Comparison of ENCODE assay signal across 7 cellular contexts in genomic region chr7:39624202-39624807, GRCh38. TPM values are rescaled to one million over a fixed set of nuclear protein-coding genes. Genes with fewer than 3 reads are reported as not detected.
A peak's percentile ranks its signal among the peaks of the same experiment; 100 is the strongest.
DNase-seq lines count a peak whose midpoint lies in the region; ATAC-seq and TF ChIP-seq lines count a peak whose summit lies in the region.

No MANE protein-coding gene starts in this region.

- H3K9me3 ChIP-seq in psoas muscle, result no peaks in the 10 kb centered on the region

- 2 to 4% (median 3%) methylated on average over 11 of the region's 11 CpGs for WGBS in psoas muscle, 3 donors

- no peaks in the 10 kb centered on the region for H3K36me3 ChIP-seq in psoas muscle (ENCODE audit: insufficient read depth in 1 of 2, low read depth in 1 of 2)

- peak overlapping the region; percentile 92 for H3K27ac ChIP-seq in psoas muscle

- DNase-seq in GM10266 (ENCODE audit: extremely low spot score) (peak; percentile 54), Kasumi-1 (lab: John Stamatoyannopoulos, UW) (peak; percentile 13 to 59), foreskin fibroblast (peak in 1 of 2 donors; percentile 55), psoas muscle (no peak), cerebellar nuclear complex (lab: John Stamatoyannopoulos, UW) (no peak)
- peak; percentile 29 for DNase-seq in activated T-cell treated with anti-CD3 and anti-CD28 coated beads, Interleukin-2, amount 50 U/mL, for 1 hour
- DNase-seq in NK-92 treated with Interleukin-12 subunit alpha and Interleukin-12 subunit beta, amount 100 ng/mL, for 24 hours (lab: John Stamatoyannopoulos, UW), result no peak

- H3K4me3 ChIP-seq in foreskin fibroblast (ENCODE audit: low read depth in 1 of 2, low read length in 2 of 2) (peak overlapping the region; percentile 84 to 92), psoas muscle (peak overlapping the region; percentile 94)

- intact Hi-C loops in psoas muscle (cut with DNase I), result loop anchor here (1.0 to 10.0 kb wide), 7 partner anchors 26 to 508 kb away; partner anchors contain the start of genes CDK13 (in 1 of the 2) and MPLKIP (in 1 of the 2)

- H3K27me3 ChIP-seq in psoas muscle (ENCODE audit: insufficient read depth in 3 of 3, low read length in 2 of 3), result no peaks in the 10 kb centered on the region

- H3K4me1 ChIP-seq in psoas muscle, result peaks cover 42% of the 10 kb centered on the region

- no peak for ATAC-seq in psoas muscle

- no peak for TF ChIP-seq CTCF in GM10266 (IDR thresholded peaks at IDR 0.05; ENCODE audit: control insufficient read depth, insufficient read depth, low read depth, missing control alignments)
- no peak for TF ChIP-seq CTCF in foreskin fibroblast (IDR thresholded peaks at IDR 0.05; ENCODE audit: low read depth, low read length)
- TF ChIP-seq CTCF in psoas muscle (IDR thresholded peaks at IDR 0.05), result no peak

RNA-seq across cellular contexts. Expression of gene RALA, which starts 0.9 kb away (rescaled TPM):
- 10 to 100 TPM; 15.7 to 19.3 (median 17.7) TPM for total RNA-seq in psoas muscle
- polyA plus RNA-seq in psoas muscle, result 10 to 100 TPM; 15.1 to 33.9 (median 28.7) TPM

RNA-seq across cellular contexts. Expression of gene YAE1, which starts 58.1 kb away (rescaled TPM):
- 10 to 100 TPM in 2 of 4 donors, 1 to 10 TPM in 2; 7.6 to 15.1 (median 9.9) TPM for total RNA-seq in psoas muscle
- 10 to 100 TPM; 15.3 to 20.9 (median 17.2) TPM for polyA plus RNA-seq in psoas muscle

Comparison
In these comparisons a context has a peak if more than half of its experiments do, and no peak if none do; other contexts are left out.
1. DNase-seq: peak in GM10266 (single experiment), Kasumi-1 (2 of 2) and activated T-cell treated with anti-CD3 and anti-CD28 coated beads, Interleukin-2, amount 50 U/mL, for 1 hour (single experiment); none in psoas muscle (0 of 2), NK-92 treated with Interleukin-12 subunit alpha and Interleukin-12 subunit beta, amount 100 ng/mL, for 24 hours (single experiment) and cerebellar nuclear complex (0 of 2).